ENCODE assay signal across 12 cellular contexts in genomic region chr3:46895761-46896160, GRCh38. TPM values are rescaled to one million over a fixed set of nuclear protein-coding genes. Genes with fewer than 3 reads are reported as not detected.
DNase-seq lines count a peak whose midpoint lies in the region; ATAC-seq, FAIRE-seq and TF ChIP-seq lines count a peak whose summit lies in the region.
"Had no signal": no experiment of that assay in that cellular context is flagged by ENCODE, and none has a peak within 500 bp of the region (broad histone marks: within the 10 kb centered on the region; RNA-seq: fewer than 3 reads in every experiment).

No MANE protein-coding gene starts in this region.

- H3K4me3 Mint-ChIP-seq in CD8-positive, alpha-beta memory T cell: no peak overlapping the region
- H3K4me3 Mint-ChIP-seq: HFFc6 had no signal

- no peaks in the 10 kb centered on the region for H3K9me1 ChIP-seq in K562 (ENCODE audit: control insufficient read depth, insufficient read depth, low read length)

- FAIRE-seq in K562 (lab: Jason Lieb, UNC) (no peak), kidney (lab: Jason Lieb, UNC) (no peak)
- FAIRE-seq: H1 had no signal

- no peak overlapping the region for H3K4me3 ChIP-seq in K562
- H3K4me3 ChIP-seq in kidney (ENCODE audit: low read length in 2 of 2): no peak overlapping the region
- H3K4me3 ChIP-seq in spleen: no peak overlapping the region
- H3K4me3 ChIP-seq in CD8-positive, alpha-beta memory T cell (ENCODE audit: low read length): no peak overlapping the region
- H3K4me3 ChIP-seq: BLaER1 had no signal

- POLR2A ChIA-PET in K562 (lab: Yijun Ruan, JAX): interaction anchor here (0.7 kb wide), 1 partner anchor 14 kb away, joined by 3 read pairs; no protein-coding TSS in a partner anchor
- POLR2A ChIA-PET in CD8-positive, alpha-beta memory T cell (lab: Charles Lee): no interaction called here

- CTCF ChIA-PET in K562 (lab: Yijun Ruan, JAX; ENCODE audit: low intra/inter-chr PET ratio): interaction anchor here (0.6 to 3.2 kb wide), 5 partner anchors 29 to 407 kb away, joined by 3 to 27 read pairs (median 5); no protein-coding TSS in a partner anchor
- CTCF ChIA-PET in CD8-positive, alpha-beta memory T cell (lab: Charles Lee): interaction anchor here (1.0 to 3.6 kb wide), 15 partner anchors 9 to 197 kb away, joined by 3 to 18 read pairs (median 6); partner anchors contain the start of genes MYL3 and NBEAL2

- in situ Hi-C loops in K562 (cut with MboI): loop anchor here (5.0 kb wide), 1 partner anchor 178 kb away; the partner anchor contains the start of gene PRSS50

- no peak overlapping the region for H3K9ac ChIP-seq in K562 (ENCODE audit: insufficient read depth in 1 of 2, low read depth in 2 of 2, low read length in 2 of 2)
- H3K9ac ChIP-seq in kidney (ENCODE audit: low read length in 2 of 2): no peak overlapping the region
- H3K9ac ChIP-seq: BLaER1 had no signal

- ATAC-seq in Right ventricle myocardium superior (ENCODE audit: poor library complexity) (no peak), Right ventricle myocardium inferior (no peak), K562 (no peak), GM21825 (IDR thresholded peaks at IDR 0.05; ENCODE audit: unreplicated experiment) (no peak)

- H3K36me3 ChIP-seq in K562 (ENCODE audit: control insufficient read depth, insufficient read depth, low read length): no peaks in the 10 kb centered on the region
- H3K36me3 ChIP-seq in kidney (ENCODE audit: control insufficient read depth in 1 of 2, insufficient read depth in 2 of 2, low read length in 2 of 2): peaks cover 6 to 32% of the 10 kb centered on the region in 2 donors
- H3K36me3 ChIP-seq in spleen: no peaks in the 10 kb centered on the region
- H3K36me3 ChIP-seq in CD8-positive, alpha-beta memory T cell (ENCODE audit: insufficient read depth, low read length): no peaks in the 10 kb centered on the region
- H3K36me3 ChIP-seq: BLaER1 had no signal

- TF ChIP-seq POLR2A in K562 (conservative IDR thresholded peaks at IDR 0.05) (no peak), spleen (IDR thresholded peaks at IDR 0.05) (no peak)

- no peak for TF ChIP-seq RAD21 in K562 (CRISPR knock-in tag; conservative IDR thresholded peaks at IDR 0.05 in 1 of 2, IDR thresholded peaks at IDR 0.05 in 1 of 2)

- H3K27me3 ChIP-seq in K562 (ENCODE audit: control insufficient read depth in 2 of 2, insufficient read depth in 2 of 2, low read length in 2 of 2) (peaks cover 20 to 62% of the 10 kb centered on the region in 2 experiments; a peak in 4 of 5 replicates), spleen (replicated peaks in 1 of 7) (peaks cover 0 to 71% (median 20%) of the 10 kb centered on the region in 7 donors)
- peaks cover 17% of the 10 kb centered on the region for H3K27me3 ChIP-seq in CD8-positive, alpha-beta memory T cell (ENCODE audit: insufficient read depth, low read length, poor library complexity, severe bottlenecking)

- TF ChIP-seq EP300 in K562 (IDR thresholded peaks at IDR 0.05; ENCODE audit: low read length): no peak

- H3K27me3 Mint-ChIP-seq in CD8-positive, alpha-beta memory T cell: peaks cover 38 to 56% of the 10 kb centered on the region in 2 donors

- TF ChIP-seq CTCF in K562 (IDR thresholded peaks at IDR 0.05 in 2 of 3, conservative IDR thresholded peaks at IDR 0.05 in 1 of 3; ENCODE audit: insufficient read depth in 2 of 3, low read depth in 1 of 3, low read length in 3 of 3) (no peak), kidney (IDR thresholded peaks at IDR 0.05; ENCODE audit: borderline replicate concordance, extremely low read depth, insufficient read depth) (no peak), spleen (IDR thresholded peaks at IDR 0.05 in 8 of 11, conservative IDR thresholded peaks at IDR 0.05 in 3 of 11) (no peak)

- no peaks in the 10 kb centered on the region for H3K9me3 Mint-ChIP-seq in CD8-positive, alpha-beta memory T cell
- H3K9me3 Mint-ChIP-seq: HFFc6 had no signal

- H3K9me3 ChIP-seq in K562 (replicated peaks; ENCODE audit: control insufficient read depth, insufficient read depth, low read depth, low read length): no peaks in the 10 kb centered on the region
- H3K9me3 ChIP-seq in kidney (ENCODE audit: control insufficient read depth in 1 of 2, low read length in 2 of 2): no peaks in the 10 kb centered on the region
- H3K9me3 ChIP-seq in spleen: no peaks in the 10 kb centered on the region
- no peaks in the 10 kb centered on the region for H3K9me3 ChIP-seq in CD8-positive, alpha-beta memory T cell (ENCODE audit: low read length)
- H3K9me3 ChIP-seq: BLaER1 had no signal

- 13% methylated on average over 4 of the region's 4 CpGs for WGBS in K562 (ENCODE audit: insufficient coverage, low coverage, missing lambda C conversion rate)
- 68 to 95% (median 86%) methylated on average over 4 of the region's 4 CpGs for WGBS in spleen, 5 donors

- intact Hi-C loops in Right ventricle myocardium superior (cut with DNase I) (loop anchor here (2.0 kb wide), 1 partner anchor 29 kb away; no protein-coding TSS in a partner anchor), Right ventricle myocardium inferior (cut with DNase I) (loop anchor here (1.0 kb wide), 2 partner anchors 28 to 190 kb away; no protein-coding TSS in a partner anchor), K562 (cut with micrococcal nuclease) (loop anchor here (1.0 to 5.0 kb wide), 3 partner anchors 29 to 190 kb away; no protein-coding TSS in a partner anchor), kidney (cut with DNase I) (no loop called here), spleen (cut with DNase I; ENCODE audit: low total_unique reads) (loop anchor here (5.0 kb wide), 1 partner anchor 188 kb away; no protein-coding TSS in a partner anchor)

- H3K4me1 Mint-ChIP-seq in CD8-positive, alpha-beta memory T cell: peaks cover 10 to 32% (median 14%) of the 10 kb centered on the region in 3 donors

- H3K4me1 ChIP-seq in K562 (replicated peaks in 1 of 2; ENCODE audit: control insufficient read depth in 2 of 2, insufficient read depth in 2 of 2, low read length in 2 of 2) (peaks cover 0 to 36% of the 10 kb centered on the region in 2 experiments; a peak in 3 of 5 replicates), kidney (ENCODE audit: control insufficient read depth in 1 of 2, insufficient read depth in 1 of 2, low read depth in 1 of 2, low read length in 2 of 2) (peaks cover 29 to 40% of the 10 kb centered on the region in 2 donors), spleen (peaks cover 4 to 62% (median 29%) of the 10 kb centered on the region in 6 donors)
- no peaks in the 10 kb centered on the region for H3K4me1 ChIP-seq in CD8-positive, alpha-beta memory T cell (ENCODE audit: insufficient read depth, low read length)

- no peak overlapping the region for H3K27ac ChIP-seq in K562 (ENCODE audit: extremely low read depth, low read depth, low read length)
- H3K27ac ChIP-seq in kidney (ENCODE audit: low read depth in 2 of 2, low read length in 2 of 2): peak overlapping the region in 1 of 2 donors; percentile 14
- H3K27ac ChIP-seq in spleen: no peak overlapping the region
- no peak overlapping the region for H3K27ac ChIP-seq in CD8-positive, alpha-beta memory T cell (ENCODE audit: low read depth, low read length)
- H3K27ac ChIP-seq: BLaER1 had no signal

- H3K4me2 ChIP-seq in K562 (ENCODE audit: insufficient read depth, low read length): no peak overlapping the region
- H3K4me2 ChIP-seq: BLaER1 had no signal

- H4K20me1 ChIP-seq in K562 (replicated peaks; ENCODE audit: control insufficient read depth, insufficient read depth, low read length): peaks cover 39% of the 10 kb centered on the region
- H4K20me1 ChIP-seq: BLaER1 had no signal

- H3K27ac Mint-ChIP-seq in CD8-positive, alpha-beta memory T cell: no peak overlapping the region
- H3K27ac Mint-ChIP-seq: HFFc6 had no signal

- no peak overlapping the region for H2AFZ ChIP-seq in K562 (ENCODE audit: low read depth, low read length)

- no TSS peak for BruUV-seq in K562 (replicated peaks; lab: Mats Ljungman, UMichigan)

- H3K36me3 Mint-ChIP-seq in CD8-positive, alpha-beta memory T cell: no peaks in the 10 kb centered on the region

- DNase-seq in Right ventricle myocardium superior (peak; percentile 47), Right ventricle myocardium inferior (ENCODE audit: missing footprints) (no peak), K562 (ENCODE audit: extremely low read depth in 1 of 4, low spot score in 3 of 4) (no peak), kidney (peak; percentile 56), spleen (peak; percentile 39)
- DNase-seq in CD8-positive, alpha-beta memory T cell: no peak
- DNase-seq: GF-D8 had no signal

- no peaks in the 10 kb centered on the region for H3K79me2 ChIP-seq in K562 (ENCODE audit: control insufficient read depth, insufficient read depth, low read length)

RNA-seq across cellular contexts. Expression of gene PTH1R, which starts 18.2 kb away (rescaled TPM):
- total RNA-seq in Right ventricle myocardium superior (11.8 TPM), Right ventricle myocardium inferior (12.7 TPM), K562 (2014; rRNA removed) (not detected in 2 replicates), K562 (2014; rRNA removed; fragmentation: Illumina TruSeq; extraction: Trizol) (not detected in 2 replicates), K562 (2015; rRNA removed; fragmentation: Illumina TruSeq; extraction: Trizol) (not detected in 2 replicates), K562 (2021) (not detected in 2 replicates), kidney (286 TPM), spleen (10 to 100 TPM in 6 of 7 donors, 1 to 10 TPM in 1; 5.1 to 38.7 (median 21.9) TPM)
- total RNA-seq in K562 (2011; cell fraction: chromatin; rRNA removed; ENCODE audit: low replicate concordance): not detected in 2 replicates
- total RNA-seq in K562 (2011; cell fraction: nucleolus; rRNA removed): not detected in 2 replicates
- not detected in 2 replicates for total RNA-seq in K562 (2011; cell fraction: nucleoplasm; rRNA removed)
- polyA plus RNA-seq in K562 (2011; rRNA removed) (not detected in 2 replicates), K562 (2014; fragmentation: Illumina TruSeq; extraction: Trizol) (not detected in 2 replicates), K562 (2014; fragmentation: Nextera tagmentation; extraction: Ambion mirVana) (not detected), K562 (2014; rRNA removed) (not detected in 2 replicates), kidney (ENCODE audit: insufficient read depth, low read depth, low replicate concordance) (1,885 TPM), spleen (100 to 1,000 TPM in 1 of 3 donors, 10 to 100 TPM in 2; 61.8 to 190 (median 67.1) TPM)
- polyA plus RNA-seq in K562 (2011; cell fraction: cytosol; rRNA removed): not detected in 2 replicates
- polyA plus RNA-seq in K562 (2011; cell fraction: nucleus; rRNA removed): not detected in 2 replicates
- polyA plus RNA-seq in K562 (2012): not detected in 2 replicates
- not detected in 2 replicates for polyA minus RNA-seq in K562 (2011; rRNA and poly(A)+ RNA removed)
- polyA minus RNA-seq in K562 (2011; cell fraction: cytosol; rRNA and poly(A)+ RNA removed): not detected in 2 replicates
- not detected in 2 replicates for polyA minus RNA-seq in K562 (2011; cell fraction: nucleus; rRNA and poly(A)+ RNA removed)
- total RNA-seq in CD8-positive, alpha-beta memory T cell: not detected
- not detected for polyA plus RNA-seq in CD8-positive, alpha-beta memory T cell

RNA-seq across cellular contexts. Expression of gene MYL3, which starts 32.5 kb away (rescaled TPM):
- total RNA-seq in Right ventricle myocardium superior: 10,727 TPM
- total RNA-seq in Right ventricle myocardium inferior: 11,437 TPM
- not detected in 2 replicates for total RNA-seq in K562 (2011; cell fraction: chromatin; rRNA removed; ENCODE audit: low replicate concordance)
- not detected in 2 replicates for total RNA-seq in K562 (2011; cell fraction: nucleolus; rRNA removed)
- total RNA-seq in K562 (2011; cell fraction: nucleoplasm; rRNA removed): not detected in 2 replicates
- 0.14 TPM in 1 of 2 replicates, not detected in the other for total RNA-seq in K562 (2014; rRNA removed)
- not detected in 2 replicates for total RNA-seq in K562 (2014; rRNA removed; fragmentation: Illumina TruSeq; extraction: Trizol)
- not detected in 2 replicates for total RNA-seq in K562 (2015; rRNA removed; fragmentation: Illumina TruSeq; extraction: Trizol)
- not detected in 2 replicates for total RNA-seq in K562 (2021)
- not detected in 2 replicates for polyA plus RNA-seq in K562 (2011; rRNA removed)
- polyA plus RNA-seq in K562 (2011; cell fraction: cytosol; rRNA removed): not detected in 2 replicates
- not detected in 2 replicates for polyA plus RNA-seq in K562 (2011; cell fraction: nucleus; rRNA removed)
- polyA plus RNA-seq in K562 (2012): not detected in 2 replicates
- not detected in 2 replicates for polyA plus RNA-seq in K562 (2014; fragmentation: Illumina TruSeq; extraction: Trizol)
- polyA plus RNA-seq in K562 (2014; fragmentation: Nextera tagmentation; extraction: Ambion mirVana): under 1 TPM in 1 of 2 experiments, not detected in 1; 0.45 TPM
- not detected in 2 replicates for polyA plus RNA-seq in K562 (2014; rRNA removed)
- not detected in 2 replicates for polyA minus RNA-seq in K562 (2011; rRNA and poly(A)+ RNA removed)
- not detected in 2 replicates for polyA minus RNA-seq in K562 (2011; cell fraction: cytosol; rRNA and poly(A)+ RNA removed)
- not detected in 2 replicates for polyA minus RNA-seq in K562 (2011; cell fraction: nucleus; rRNA and poly(A)+ RNA removed)
- total RNA-seq in kidney: 41.3 TPM
- polyA plus RNA-seq in kidney (ENCODE audit: insufficient read depth, low read depth, low replicate concordance): 81.9 TPM
- total RNA-seq in spleen: 10 to 100 TPM in 2 of 7 donors, 1 to 10 TPM in 5; 1.9 to 16.2 (median 7.3) TPM
- polyA plus RNA-seq in spleen: 1 to 10 TPM; 2.6 to 6.7 (median 5.3) TPM
- not detected for total RNA-seq in CD8-positive, alpha-beta memory T cell
- polyA plus RNA-seq in CD8-positive, alpha-beta memory T cell: not detected
- total RNA-seq: H1, HT1080 had no signal

Comparison
In these comparisons a context has a peak if more than half of its experiments do, and no peak if none do; other contexts are left out.
1. DNase-seq: peak in Right ventricle myocardium superior (single experiment), kidney (single experiment) and spleen (single experiment); none in Right ventricle myocardium inferior (single experiment), K562 (0 of 4) and CD8-positive, alpha-beta memory T cell (0 of 5).
2. RNA of gene MYL3, which starts 32.5 kb away (total RNA-seq): 11,437 TPM in Right ventricle myocardium inferior (single experiment) and 10,727 TPM in Right ventricle myocardium superior (single experiment); 41.3 TPM in kidney (single experiment), 1.9 to 16.2 TPM in spleen, 0.14 TPM in K562 and not detected in CD8-positive, alpha-beta memory T cell; every median in the first group is over 100 times any median in the second.